ENCODE assay signal across 35 cellular contexts in the genomic region with DNA sequence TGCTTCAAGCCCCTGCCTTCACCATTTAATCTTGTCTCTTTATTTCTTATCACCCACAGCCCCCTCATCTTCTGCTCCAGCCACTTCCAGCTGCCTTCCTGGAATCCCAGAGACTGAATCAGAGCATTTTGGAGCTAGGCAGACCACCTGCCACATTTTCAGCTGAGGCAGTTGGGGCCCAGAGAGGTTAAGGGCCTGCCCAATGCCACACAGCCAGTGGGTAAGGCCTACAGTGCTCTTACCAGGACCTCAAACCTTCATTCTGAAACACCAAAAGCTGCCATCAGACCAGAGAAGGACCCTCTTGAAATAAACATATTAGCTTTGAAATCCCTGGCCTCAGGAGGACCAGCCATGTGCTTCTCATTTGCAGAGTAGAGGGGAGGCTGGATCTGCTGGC. TPM values are rescaled to one million over a fixed set of nuclear protein-coding genes. Genes with fewer than 3 reads are reported as not detected.
"Had no signal": no experiment of that assay in that cellular context is flagged by ENCODE, and none has a peak within 500 bp of the region (broad histone marks: within the 10 kb centered on the region; RNA-seq: fewer than 3 reads in every experiment).

No MANE protein-coding gene starts in this region.

- H3K27me3 ChIP-seq: ascending aorta had no signal

- H3K9me3 Mint-ChIP-seq: activated CD4-positive, alpha-beta memory T cell treated with anti-CD3 and anti-CD28 coated beads for 36 hours; activated CD4-positive, alpha-beta T cell treated with anti-CD3 and anti-CD28 coated beads, Interleukin-2, amount 10 ng/mL, durations not matched to agents 24 days and 14 days; activated T-helper 1 cell treated with anti-CD3 and anti-CD28 coated beads, Interleukin-12 subunit alpha, Interleukin-12 subunit beta, Interleukin-2, Interleukin-4 antibody, amounts not matched to agents 30 ng/mL and 10 ng/mL and 1 ng/mL, durations not matched to agents 14 hours and 24 hours and 36 hours; activated T-helper 2 cell treated with anti-CD3 and anti-CD28 coated beads, Interferon-gamma antibody, Interleukin-2, Interleukin-4, amounts not matched to agents 10 μg/mL and 5 μg/mL and 100 μg/mL, durations not matched to agents 14 hours and 24 hours and 36 hours; dendritic cell treated with granulocyte-macrophage colony-stimulating factor and Interleukin-4, amounts not matched to agents 40 ng/mL and 50 ng/mL, for 4 days; effector memory CD8-positive, alpha-beta T cell had no signal

- H3K4me3 Mint-ChIP-seq: activated CD4-positive, alpha-beta memory T cell treated with anti-CD3 and anti-CD28 coated beads for 36 hours; activated CD4-positive, alpha-beta T cell treated with anti-CD3 and anti-CD28 coated beads for 36 hours; activated CD4-positive, alpha-beta T cell treated with anti-CD3 and anti-CD28 coated beads, Interleukin-2, amount 10 ng/mL, durations not matched to agents 24 days and 14 days; activated CD8-positive, alpha-beta memory T cell treated with anti-CD3 and anti-CD28 coated beads, Interleukin-2, amount 10 ng/mL, durations not matched to agents 7 days and 5 days; activated CD8-positive, alpha-beta T cell treated with anti-CD3 and anti-CD28 coated beads, Interleukin-2, amount 10 ng/mL, durations not matched to agents 7 days and 5 days; activated naive CD8-positive, alpha-beta T cell; activated T-helper 1 cell treated with anti-CD3 and anti-CD28 coated beads, Interleukin-12 subunit alpha, Interleukin-12 subunit beta, Interleukin-2, Interleukin-4 antibody, amounts not matched to agents 30 ng/mL and 10 ng/mL and 1 ng/mL, durations not matched to agents 14 hours and 24 hours and 36 hours; brain; dendritic cell treated with granulocyte-macrophage colony-stimulating factor and Interleukin-4, amounts not matched to agents 40 ng/mL and 50 ng/mL, for 4 days; effector memory CD8-positive, alpha-beta T cell had no signal

- H3K27ac Mint-ChIP-seq: activated CD4-positive, alpha-beta memory T cell treated with anti-CD3 and anti-CD28 coated beads for 36 hours; activated CD4-positive, alpha-beta T cell treated with anti-CD3 and anti-CD28 coated beads for 36 hours; activated CD4-positive, alpha-beta T cell treated with anti-CD3 and anti-CD28 coated beads, Interleukin-2, amount 10 ng/mL, durations not matched to agents 24 days and 14 days; activated CD8-positive, alpha-beta memory T cell treated with anti-CD3 and anti-CD28 coated beads, Interleukin-2, amount 10 ng/mL, durations not matched to agents 7 days and 5 days; activated CD8-positive, alpha-beta T cell treated with anti-CD3 and anti-CD28 coated beads, Interleukin-2, amount 10 ng/mL, durations not matched to agents 7 days and 5 days; activated naive CD8-positive, alpha-beta T cell; activated T-helper 1 cell treated with anti-CD3 and anti-CD28 coated beads, Interleukin-12 subunit alpha, Interleukin-12 subunit beta, Interleukin-2, Interleukin-4 antibody, amounts not matched to agents 30 ng/mL and 10 ng/mL and 1 ng/mL, durations not matched to agents 14 hours and 24 hours and 36 hours; activated T-helper 2 cell treated with anti-CD3 and anti-CD28 coated beads, Interferon-gamma antibody, Interleukin-2, Interleukin-4, amounts not matched to agents 10 μg/mL and 5 μg/mL and 100 μg/mL, durations not matched to agents 14 hours and 24 hours and 36 hours; dendritic cell treated with granulocyte-macrophage colony-stimulating factor and Interleukin-4, amounts not matched to agents 40 ng/mL and 50 ng/mL, for 4 days; effector memory CD8-positive, alpha-beta T cell had no signal

- DNase-seq: activated CD4-positive, alpha-beta memory T cell treated with anti-CD3 and anti-CD28 coated beads for 36 hours; activated CD4-positive, alpha-beta T cell treated with anti-CD3 and anti-CD28 coated beads for 36 hours; activated CD4-positive, alpha-beta T cell treated with anti-CD3 and anti-CD28 coated beads, Interleukin-2, amount 10 ng/mL, durations not matched to agents 24 days and 14 days; activated CD4-positive, CD25-positive, alpha-beta regulatory T cell; activated CD4-positive, CD25-positive, alpha-beta regulatory T cell treated with anti-CD3 and anti-CD28 coated beads, Interleukin-2, amount 50 U/mL, for 72 hours; activated CD8-positive, alpha-beta memory T cell treated with anti-CD3 and anti-CD28 coated beads, Interleukin-2, amount 10 ng/mL, durations not matched to agents 7 days and 5 days; activated CD8-positive, alpha-beta memory T cell treated with anti-CD3 and anti-CD28 coated beads, Interleukin-2, amount 50 U/mL, for 4 hours; activated CD8-positive, alpha-beta T cell treated with anti-CD3 and anti-CD28 coated beads, Interleukin-2, amount 10 ng/mL, durations not matched to agents 7 days and 5 days; activated effector memory CD4-positive, alpha-beta T cell treated with anti-CD3 and anti-CD28 coated beads, Interleukin-2, amount 50 U/mL, for 16 hours; activated naive CD4-positive, alpha-beta T cell treated with anti-CD3 and anti-CD28 coated beads, Interleukin-2, amount 50 U/mL, for 16 hours; activated T-cell treated with anti-CD3 and anti-CD28 coated beads, Interleukin-2, amount 50 U/mL, for 1 hour; activated T-cell treated with anti-CD3 and anti-CD28 coated beads, Interleukin-2, amount 50 U/mL, for 48 hours; amygdala; central memory CD4-positive, alpha-beta T cell; cerebellar nuclear complex; effector CD4-positive, alpha-beta T cell; effector memory CD8-positive, alpha-beta T cell; erythroblast; foreskin melanocyte; heart right ventricle; T-helper 2 cell had no signal

- H3K4me3 ChIP-seq: ascending aorta, breast epithelium, cardiac muscle cell, coronary artery, esophagus muscularis mucosa, gastroesophageal sphincter, heart right ventricle had no signal

- H3K27ac ChIP-seq: ascending aorta, breast epithelium, cardiac muscle cell, coronary artery, esophagus muscularis mucosa, gastroesophageal sphincter, heart right ventricle had no signal

- H3K36me3 Mint-ChIP-seq: activated CD4-positive, alpha-beta memory T cell treated with anti-CD3 and anti-CD28 coated beads for 36 hours; activated CD8-positive, alpha-beta memory T cell treated with anti-CD3 and anti-CD28 coated beads, Interleukin-2, amount 10 ng/mL, durations not matched to agents 7 days and 5 days; activated naive CD8-positive, alpha-beta T cell; brain had no signal

RNA-seq across cellular contexts. Expression of a gene that starts 17.6 kb away (rescaled TPM):
- total RNA-seq: activated CD8-positive, alpha-beta memory T cell treated with anti-CD3 and anti-CD28 coated beads, Interleukin-2, amount 10 ng/mL, durations not matched to agents 7 days and 5 days; activated CD8-positive, alpha-beta T cell treated with anti-CD3 and anti-CD28 coated beads, Interleukin-2, amount 10 ng/mL, durations not matched to agents 7 days and 5 days; T-helper 1 cell treated with Interleukin-12 subunit alpha and Interleukin-12 subunit beta and Interleukin-4 antibody, amounts not matched to agents 30 ng/mL and 1 ng/mL, for 36 hours had no signal

RNA-seq across cellular contexts. Expression of a gene that starts 20.4 kb away (rescaled TPM):
- total RNA-seq: activated CD4-positive, alpha-beta memory T cell treated with anti-CD3 and anti-CD28 coated beads for 36 hours; activated CD4-positive, alpha-beta T cell treated with anti-CD3 and anti-CD28 coated beads for 36 hours; activated CD4-positive, alpha-beta T cell treated with anti-CD3 and anti-CD28 coated beads, Interleukin-2, amount 10 ng/mL, durations not matched to agents 24 days and 14 days; activated CD8-positive, alpha-beta memory T cell treated with anti-CD3 and anti-CD28 coated beads for 36 hours; activated CD8-positive, alpha-beta memory T cell treated with anti-CD3 and anti-CD28 coated beads, Interleukin-2, amount 10 ng/mL, durations not matched to agents 7 days and 5 days; activated CD8-positive, alpha-beta T cell treated with anti-CD3 and anti-CD28 coated beads, Interleukin-2, amount 10 ng/mL, durations not matched to agents 7 days and 5 days; activated T-helper 1 cell treated with anti-CD3 and anti-CD28 coated beads, Interleukin-12 subunit alpha, Interleukin-12 subunit beta, Interleukin-2, Interleukin-4 antibody, amounts not matched to agents 30 ng/mL and 10 ng/mL and 1 ng/mL, durations not matched to agents 14 hours and 24 hours and 36 hours; activated T-helper 2 cell treated with anti-CD3 and anti-CD28 coated beads, Interferon-gamma antibody, Interleukin-2, Interleukin-4, amounts not matched to agents 10 μg/mL and 5 μg/mL and 100 μg/mL, durations not matched to agents 14 hours and 24 hours and 36 hours; ascending aorta; esophagus muscularis mucosa; glomerular endothelial cell; heart right ventricle; T-helper 1 cell treated with Interleukin-12 subunit alpha and Interleukin-12 subunit beta and Interleukin-4 antibody, amounts not matched to agents 30 ng/mL and 1 ng/mL, for 36 hours had no signal
